Comparison of ENCODE assay signal across 12 cellular contexts in the genomic region with DNA sequence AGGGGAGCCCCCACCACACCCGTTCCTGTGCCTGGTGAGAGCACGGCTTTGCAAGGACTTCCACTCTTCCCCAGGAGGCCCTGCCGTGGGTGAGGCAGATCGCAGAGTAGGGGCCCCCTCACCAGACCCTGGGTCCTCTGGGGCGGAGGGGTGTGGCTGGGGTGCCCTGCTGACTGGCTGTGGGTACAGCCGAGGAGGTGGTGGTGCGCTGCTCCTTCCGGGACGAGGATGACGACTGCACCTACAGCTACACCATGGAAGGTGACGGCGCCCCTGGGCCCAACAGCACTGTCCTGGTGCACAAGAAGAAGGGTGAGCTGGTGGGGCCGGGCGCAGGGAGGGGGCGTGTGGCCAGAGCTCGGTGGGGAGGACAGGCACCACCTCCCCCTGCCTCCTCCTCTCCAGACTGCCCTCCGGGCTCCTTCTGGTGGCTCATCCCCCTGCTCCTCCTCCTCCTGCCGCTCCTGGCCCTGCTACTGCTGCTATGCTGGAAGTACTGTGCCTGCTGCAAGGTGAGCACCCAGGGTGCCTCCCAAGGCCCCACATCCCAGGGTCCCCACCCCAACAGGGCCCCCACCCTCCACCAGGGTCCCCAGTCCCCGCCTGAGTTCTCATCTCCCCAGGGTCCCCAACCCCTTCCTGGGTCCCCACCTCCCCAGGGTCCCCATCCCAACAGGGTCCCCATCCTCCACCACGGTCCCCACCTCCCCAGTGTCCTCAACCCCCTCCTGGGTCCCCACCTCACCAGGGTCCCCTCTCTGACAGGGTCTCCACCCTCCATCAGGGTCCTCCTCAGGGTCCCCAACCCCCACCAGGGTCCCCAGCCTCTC. TPM values are rescaled to one million over a fixed set of nuclear protein-coding genes. Genes with fewer than 3 reads are reported as not detected.
"Had no signal": no experiment of that assay in that cellular context is flagged by ENCODE, and none has a peak within 500 bp of the region (broad histone marks: within the 10 kb centered on the region; RNA-seq: fewer than 3 reads in every experiment).

No MANE protein-coding gene starts in this region.

- H3K4me1 ChIP-seq: ascending aorta, neural progenitor cell, SJSA1, thyroid gland had no signal

- H3K27me3 Mint-ChIP-seq: activated naive CD8-positive, alpha-beta T cell treated with anti-CD3 and anti-CD28 coated beads, Interleukin-2, amount 50 U/mL, for 24 hours had no signal

- H3K36me3 ChIP-seq: ascending aorta, neural progenitor cell, SJSA1, thyroid gland had no signal

- H2AFZ ChIP-seq: neural progenitor cell had no signal

- H3K4me3 Mint-ChIP-seq: activated naive CD8-positive, alpha-beta T cell treated with anti-CD3 and anti-CD28 coated beads, Interleukin-2, amount 50 U/mL, for 24 hours; neural progenitor cell had no signal

- H3K27ac Mint-ChIP-seq: activated naive CD8-positive, alpha-beta T cell treated with anti-CD3 and anti-CD28 coated beads, Interleukin-2, amount 50 U/mL, for 24 hours had no signal

- H3K9me3 Mint-ChIP-seq: activated naive CD8-positive, alpha-beta T cell treated with anti-CD3 and anti-CD28 coated beads, Interleukin-2, amount 50 U/mL, for 24 hours; neural progenitor cell had no signal

- H3K27me3 ChIP-seq: ascending aorta, neural progenitor cell, SJSA1, thyroid gland had no signal

- H3K4me3 ChIP-seq: ascending aorta, neural progenitor cell, SJSA1, skin epidermis, thyroid gland had no signal

- DNase-seq: activated CD4-positive, alpha-beta T cell treated with anti-CD3 and anti-CD28 coated beads for 1 hour; activated CD4-positive, alpha-beta T cell treated with anti-CD3 and anti-CD28 coated beads, Interleukin-2, amount 50 U/mL, for 48 hours; activated T-cell treated with anti-CD3 and anti-CD28 coated beads, Interleukin-2, amount 50 U/mL, for 48 hours; effector CD4-positive, alpha-beta T cell; retina; SW 1271; thyroid gland had no signal

- H3K9me3 ChIP-seq: ascending aorta, SJSA1, thyroid gland had no signal

- H3K4me2 ChIP-seq: neural progenitor cell had no signal

- H3K9ac ChIP-seq: neural progenitor cell had no signal

- H3K27ac ChIP-seq: ascending aorta, neural progenitor cell, SJSA1, thyroid gland had no signal

- H3K36me3 Mint-ChIP-seq: neural progenitor cell had no signal

RNA-seq across cellular contexts. Expression of a gene that starts 16.1 kb away (rescaled TPM):
- total RNA-seq: SJSA1 had no signal
